Comparison of ENCODE assay signal across 22 cellular contexts in the genomic region with DNA sequence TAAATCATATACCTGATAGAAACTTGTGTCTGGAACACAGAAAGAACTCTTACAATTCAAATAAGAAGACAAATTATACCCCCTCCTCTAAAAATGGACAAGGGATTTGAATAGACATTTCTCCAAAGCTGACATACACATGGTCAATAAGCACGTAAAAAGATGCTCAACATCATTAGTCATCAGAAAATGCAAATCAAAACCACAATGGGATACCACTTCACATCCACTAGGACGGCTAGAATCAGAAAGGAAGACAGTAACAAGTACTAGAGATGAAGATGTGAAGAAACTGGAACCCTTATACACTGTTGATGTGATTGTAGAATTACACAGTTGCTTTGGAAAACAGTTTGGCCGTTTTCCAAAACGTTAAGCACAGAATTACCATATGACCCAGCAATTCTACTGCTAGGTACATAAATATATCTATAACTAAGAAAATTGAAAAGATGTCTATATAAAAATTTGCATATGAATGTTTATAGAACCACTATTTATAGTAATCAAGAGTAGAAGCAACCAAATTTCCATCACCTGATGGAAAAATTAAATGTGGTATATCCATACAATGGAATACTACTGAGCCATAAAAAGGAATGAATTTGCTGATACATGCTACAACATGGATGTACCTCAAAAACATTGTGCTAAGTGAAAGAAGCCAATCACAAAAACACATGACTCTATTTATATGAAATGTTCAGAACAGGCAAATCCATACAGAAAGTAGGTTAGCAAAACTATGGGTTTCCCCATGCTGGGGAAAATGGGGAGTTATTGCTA.
"Had no signal": no experiment of that assay in that cellular context is flagged by ENCODE, and none has a peak within 500 bp of the region (broad histone marks: within the 10 kb centered on the region; RNA-seq: fewer than 3 reads in every experiment).

No MANE protein-coding gene starts in this region.

- DNase-seq: activated CD4-positive, alpha-beta T cell treated with anti-CD3 and anti-CD28 coated beads for 36 hours; activated CD4-positive, alpha-beta T cell treated with anti-CD3 and anti-CD28 coated beads, Interleukin-2, amount 50 U/mL, for 4 hours; activated CD8-positive, alpha-beta memory T cell treated with anti-CD3 and anti-CD28 coated beads for 24 hours; activated CD8-positive, alpha-beta memory T cell treated with anti-CD3 and anti-CD28 coated beads, Interleukin-2, amount 50 U/mL, for 4 hours; activated T-cell treated with anti-CD3 and anti-CD28 coated beads, Interleukin-2, amount 50 U/mL, for 24 hours; adrenal gland; central memory CD4-positive, alpha-beta T cell; dermis blood vessel endothelial cell; effector CD8-positive, alpha-beta T cell; foreskin melanocyte; hippocampal formation; kidney glomerular epithelial cell; left ventricle myocardium inferior; naive thymus-derived CD8-positive, alpha-beta T cell; retina; sigmoid colon; stimulated activated CD4-positive, alpha-beta T cell treated with anti-CD3 and anti-CD28 coated beads, Interleukin-2, amount 100 ng/mL, for 48 hours; stimulated activated CD8-positive, alpha-beta memory T cell treated with anti-CD3 and anti-CD28 coated beads, Interleukin-4, amount 100 ng/mL, for 48 hours; stimulated activated naive B cell treated with anti-CD40 and anti-IgM and Interleukin-4, amounts not matched to agents 10 μg/mL and 1 μg/mL and 100 μg/mL, for 72 hours; transverse colon; WERI-Rb-1 had no signal

- ATAC-seq: activated CD4-positive, alpha-beta T cell treated with anti-CD3 and anti-CD28 coated beads for 36 hours; activated T-helper 17 cell treated with anti-CD3 and anti-CD28 coated beads, Interleukin-2, amount 50 U/mL, for 72 hours; naive thymus-derived CD8-positive, alpha-beta T cell; stimulated activated naive B cell treated with anti-CD40 and anti-IgM and Interleukin-4, amounts not matched to agents 10 μg/mL and 1 μg/mL and 100 μg/mL, for 72 hours had no signal
